ENCODE assay signal across 8 cellular contexts in the genomic region with DNA sequence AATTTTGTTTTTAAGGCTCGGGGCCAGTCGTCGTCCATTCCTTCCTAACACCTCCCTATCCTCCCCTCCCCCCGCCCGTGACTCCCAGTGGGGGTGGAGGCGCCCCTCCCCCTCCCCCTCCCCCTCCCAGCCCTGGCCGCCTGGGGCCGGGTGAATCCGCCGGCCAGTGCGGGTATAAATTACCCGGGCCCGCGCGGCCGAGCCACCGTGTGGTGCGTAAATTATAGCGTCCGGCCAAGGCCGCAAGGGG. TPM values are rescaled to one million over a fixed set of nuclear protein-coding genes. Genes with fewer than 3 reads are reported as not detected.
DNase-seq lines count a peak whose midpoint lies in the region; ATAC-seq and TF ChIP-seq lines count a peak whose summit lies in the region.

No MANE protein-coding gene starts in this region.

- TF ChIP-seq CTCF in kidney epithelial cell (IDR thresholded peaks at IDR 0.05; ENCODE audit: insufficient read depth, low read length, poor library complexity, severe bottlenecking) (no peak), tibial artery (IDR thresholded peaks at IDR 0.05) (no peak)

- H3K27me3 Mint-ChIP-seq in activated CD8-positive, alpha-beta memory T cell treated with anti-CD3 and anti-CD28 coated beads, Interleukin-2, amount 10 ng/mL, durations not matched to agents 7 days and 5 days: no peaks in the 10 kb centered on the region

- H3K36me3 ChIP-seq in adipocyte (ENCODE audit: control insufficient read depth, insufficient read depth, low read length, severe bottlenecking) (no peaks in the 10 kb centered on the region), kidney epithelial cell (ENCODE audit: control insufficient read depth, insufficient read depth, low read length) (no peaks in the 10 kb centered on the region), tibial artery (no peaks in the 10 kb centered on the region)

- peaks cover 31% of the 10 kb centered on the region for H3K4me1 Mint-ChIP-seq in activated CD8-positive, alpha-beta memory T cell treated with anti-CD3 and anti-CD28 coated beads, Interleukin-2, amount 10 ng/mL, durations not matched to agents 7 days and 5 days

- no peaks in the 10 kb centered on the region for H3K9me3 Mint-ChIP-seq in activated CD8-positive, alpha-beta memory T cell treated with anti-CD3 and anti-CD28 coated beads, Interleukin-2, amount 10 ng/mL, durations not matched to agents 7 days and 5 days (ENCODE audit: low read depth)

- no peak for DNase-seq in activated CD8-positive, alpha-beta memory T cell treated with anti-CD3 and anti-CD28 coated beads, Interleukin-2, amount 10 ng/mL, durations not matched to agents 7 days and 5 days
- DNase-seq in activated CD8-positive, alpha-beta memory T cell treated with anti-CD3 and anti-CD28 coated beads for 24 hours: no peak
- DNase-seq in adipocyte (ENCODE audit: low read depth): no peak
- DNase-seq in kidney epithelial cell (ENCODE audit: low read depth): no peak
- no peak for DNase-seq in tibial artery
- no peak for DNase-seq in activated CD4-positive, alpha-beta T cell treated with anti-CD3 and anti-CD28 coated beads, Interleukin-2, amount 50 U/mL, for 4 hours

- intact Hi-C loops in tibial artery (cut with DNase I; ENCODE audit: low total_unique reads): loop anchor here (1.0 to 10.0 kb wide), 4 partner anchors 54 to 289 kb away; no protein-coding TSS in a partner anchor

- H3K27me3 ChIP-seq in adipocyte (replicated peaks; ENCODE audit: control insufficient read depth, insufficient read depth, low read length) (no peaks in the 10 kb centered on the region), kidney epithelial cell (ENCODE audit: control insufficient read depth, insufficient read depth, low read length) (peaks cover 26% of the 10 kb centered on the region), tibial artery (no peaks in the 10 kb centered on the region)

- H3K27ac Mint-ChIP-seq in activated CD8-positive, alpha-beta memory T cell treated with anti-CD3 and anti-CD28 coated beads, Interleukin-2, amount 10 ng/mL, durations not matched to agents 7 days and 5 days: peak overlapping the region; percentile 60

- no peak for ATAC-seq in activated CD8-positive, alpha-beta memory T cell treated with anti-CD3 and anti-CD28 coated beads, Interleukin-2, amount 10 ng/mL, durations not matched to agents 7 days and 5 days
- ATAC-seq in HG02970 (IDR thresholded peaks at IDR 0.05; ENCODE audit: low FRiP score, unreplicated experiment): no peak
- ATAC-seq in GM18861 (IDR thresholded peaks at IDR 0.05; ENCODE audit: unreplicated experiment): no peak

- peak overlapping the region; percentile 53 for H3K4me3 Mint-ChIP-seq in activated CD8-positive, alpha-beta memory T cell treated with anti-CD3 and anti-CD28 coated beads, Interleukin-2, amount 10 ng/mL, durations not matched to agents 7 days and 5 days

- H3K4me3 ChIP-seq in adipocyte (ENCODE audit: low read length) (peak overlapping the region; percentile 66), kidney epithelial cell (ENCODE audit: low read depth, low read length) (peak overlapping the region; percentile 49), tibial artery (peak overlapping the region; percentile 65 to 85)

- peaks cover 36% of the 10 kb centered on the region for H3K4me1 ChIP-seq in adipocyte (ENCODE audit: control insufficient read depth, insufficient read depth, low read length)
- H3K4me1 ChIP-seq in tibial artery: peaks cover 5 to 75% (median 45%) of the 10 kb centered on the region in 4 donors

- no peaks in the 10 kb centered on the region for H3K36me3 Mint-ChIP-seq in activated CD8-positive, alpha-beta memory T cell treated with anti-CD3 and anti-CD28 coated beads, Interleukin-2, amount 10 ng/mL, durations not matched to agents 7 days and 5 days

- peak overlapping the region; percentile 80 for H3K9ac ChIP-seq in adipocyte (ENCODE audit: low read length)

- H3K27ac ChIP-seq in tibial artery: peak overlapping the region; percentile 96 to 98

- CTCF ChIA-PET in activated CD8-positive, alpha-beta memory T cell treated with anti-CD3 and anti-CD28 coated beads, Interleukin-2, amount 10 ng/mL, durations not matched to agents 7 days and 5 days (lab: Charles Lee): interaction anchor here (0.7 to 10.6 kb wide), 26 partner anchors 10 to 241 kb away, joined by 3 to 237 read pairs (median 4); no protein-coding TSS in a partner anchor

- H3K9me3 ChIP-seq in adipocyte (ENCODE audit: control insufficient read depth, low read length): no peaks in the 10 kb centered on the region
- H3K9me3 ChIP-seq in tibial artery: no peaks in the 10 kb centered on the region

RNA-seq across cellular contexts. Expression of a gene that starts 2.0 kb away (rescaled TPM):
- 10 to 100 TPM; 43.1 to 55.1 TPM for total RNA-seq in activated CD8-positive, alpha-beta memory T cell treated with anti-CD3 and anti-CD28 coated beads, Interleukin-2, amount 10 ng/mL, durations not matched to agents 7 days and 5 days
- total RNA-seq in kidney epithelial cell: 25.7 and 30.9 TPM in 2 replicates
